In the genomic region with DNA sequence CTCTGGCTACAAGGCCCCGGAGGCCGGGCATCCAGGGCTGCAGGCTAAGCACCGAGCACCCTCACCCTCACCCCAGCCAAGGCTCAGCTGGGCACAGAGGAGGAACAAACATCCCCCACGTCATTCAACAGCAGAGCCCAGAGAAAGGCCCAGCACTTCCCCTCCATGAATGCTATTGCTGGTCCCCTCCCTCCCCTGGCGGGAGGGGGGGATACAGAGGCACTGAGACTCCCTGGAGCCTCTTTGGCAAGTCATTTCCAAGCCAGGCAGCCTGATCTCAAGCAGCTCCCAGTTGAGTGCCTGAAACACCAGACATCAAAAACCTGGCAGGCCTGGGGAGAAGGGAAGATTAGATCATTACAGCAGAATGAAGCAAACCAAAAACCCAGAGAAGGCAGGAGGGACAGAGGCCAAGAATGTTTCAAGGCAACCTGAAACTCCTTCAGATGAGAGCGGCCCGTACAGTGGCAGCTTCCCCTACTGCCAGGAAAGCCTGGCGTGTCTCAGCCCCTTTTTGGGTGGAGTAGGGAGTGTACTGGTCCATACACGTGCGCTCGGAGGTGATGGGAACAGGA, we compare ENCODE assay signal across 8 cellular contexts.
DNase-seq lines count a peak whose midpoint lies in the region; ATAC-seq and TF ChIP-seq lines count a peak whose summit lies in the region.

No MANE protein-coding gene starts in this region.

- H3K27ac ChIP-seq in HUES48 (ENCODE audit: low read depth, low read length) (peak overlapping the region; percentile 90), heart left ventricle (peak overlapping the region; percentile 88 to 99 (median 94)), rectal smooth muscle tissue (ENCODE audit: low read depth, low read length) (peak overlapping the region; percentile 98)

- ATAC-seq in WTC11, result no peak
- ATAC-seq in heart left ventricle, result peak; percentile 33 to 55 (median 42)

- H3K4me1 Mint-ChIP-seq in WTC11, result peaks cover 79% of the 10 kb centered on the region

- POLR2A ChIA-PET in WTC11 (lab: Charles Lee), result interaction anchor here (1.0 to 5.1 kb wide), 5 partner anchors 10 to 114 kb away, joined by 3 to 38 read pairs (median 3); no protein-coding TSS in a partner anchor

- H3K9me3 Mint-ChIP-seq in WTC11, result no peaks in the 10 kb centered on the region

- H3K4me3 Mint-ChIP-seq in WTC11, result no peak overlapping the region

- H3K9me3 ChIP-seq in HUES48 (ENCODE audit: control insufficient read depth, insufficient read depth, low read length) (no peaks in the 10 kb centered on the region), heart left ventricle (no peaks in the 10 kb centered on the region)

- in situ Hi-C loops in ACHN (cut with HindIII; ENCODE audit: low pct_ligation_motif_present, low pct_unique_long_range_greater_than_20kb, low sequenced_read_pairs), result loop anchor here (25.0 kb wide), 1 partner anchor 169 kb away; a partner anchor contains a TSS

- H3K4me3 ChIP-seq in HUES48 (ENCODE audit: low read depth, low read length) (no peak overlapping the region), heart left ventricle (peak overlapping the region in 1 of 12 donors; percentile 9), rectal smooth muscle tissue (ENCODE audit: low read length) (peak overlapping the region; percentile 54)

- CTCF ChIA-PET in WTC11 (lab: Charles Lee), result interaction anchor here (0.6 to 17.3 kb wide), 26 partner anchors 11 to 233 kb away, joined by 3 to 196 read pairs (median 8); no protein-coding TSS in a partner anchor

- no peaks in the 10 kb centered on the region for H3K36me3 Mint-ChIP-seq in WTC11

- WGBS in heart left ventricle, 4 donors, result 11 to 24% (median 19%) methylated on average over 11 of the region's 11 CpGs

- H3K27me3 Mint-ChIP-seq in WTC11 (ENCODE audit: low read depth), result no peaks in the 10 kb centered on the region

- H3K36me3 ChIP-seq in HUES48 (ENCODE audit: control insufficient read depth, insufficient read depth, low read length) (no peaks in the 10 kb centered on the region), heart left ventricle (no peaks in the 10 kb centered on the region), rectal smooth muscle tissue (ENCODE audit: control insufficient read depth, insufficient read depth, low read length) (no peaks in the 10 kb centered on the region)

- no peak for TF ChIP-seq POLR2A in heart left ventricle (IDR thresholded peaks at IDR 0.05)

- H3K9ac ChIP-seq in HUES48 (ENCODE audit: low read depth, low read length) (no peak overlapping the region), rectal smooth muscle tissue (ENCODE audit: low read length) (peak overlapping the region; percentile 13)

- intact Hi-C loops in heart left ventricle (cut with DNase I), result loop anchor here (2.0 to 10.0 kb wide), 9 partner anchors 29 to 115 kb away; a partner anchor contains a TSS

- H3K4me1 ChIP-seq in HUES48 (ENCODE audit: control insufficient read depth, insufficient read depth, low read length), result peaks cover 47% of the 10 kb centered on the region
- peaks cover 25 to 70% (median 54%) of the 10 kb centered on the region in 12 donors for H3K4me1 ChIP-seq in heart left ventricle
- peaks cover 40% of the 10 kb centered on the region for H3K4me1 ChIP-seq in rectal smooth muscle tissue (ENCODE audit: control insufficient read depth, insufficient read depth, low read length)

- H3K27ac Mint-ChIP-seq in WTC11, result peak overlapping the region; percentile 85

- H3K27me3 ChIP-seq in HUES48 (ENCODE audit: control insufficient read depth, insufficient read depth, low read length) (no peaks in the 10 kb centered on the region), heart left ventricle (no peaks in the 10 kb centered on the region), rectal smooth muscle tissue (ENCODE audit: control insufficient read depth, insufficient read depth, low read length) (no peaks in the 10 kb centered on the region)

- TF ChIP-seq CTCF in WTC11 (IDR thresholded peaks at IDR 0.05), result no peak
- no peak for TF ChIP-seq CTCF in heart left ventricle (IDR thresholded peaks at IDR 0.05)

- DNase-seq in ACHN, result peak; percentile 32
- DNase-seq in WTC11 (ENCODE audit: low spot score), result no peak
- DNase-seq in heart left ventricle, result peak; percentile 70 to 85 (median 80)
- no peak for DNase-seq in activated T-cell treated with anti-CD3 and anti-CD28 coated beads for 4 hours
- no peak for DNase-seq in epidermal melanocyte (ENCODE audit: insufficient read length, low spot score)
- DNase-seq in cortex of kidney (lab: John Stamatoyannopoulos, UW), result no peak

TF ChIP-seq in WTC11, 78 proteins besides CTCF, POLR2A, EP300 and RAD21 (continues in another document):
- TF ChIP-seq ZNF396 (CRISPR knock-in tag; IDR thresholded peaks at IDR 0.05; ENCODE audit: borderline replicate concordance) (no peak), MXD4 (CRISPR knock-in tag; IDR thresholded peaks at IDR 0.05; ENCODE audit: borderline replicate concordance) (no peak), FOXJ3 (CRISPR knock-in tag; IDR thresholded peaks at IDR 0.05; ENCODE audit: borderline replicate concordance) (no peak), RELA (CRISPR knock-in tag; IDR thresholded peaks at IDR 0.05; ENCODE audit: borderline replicate concordance) (no peak), ZNF219 (CRISPR knock-in tag; IDR thresholded peaks at IDR 0.05; ENCODE audit: borderline replicate concordance) (no peak), GRHL2 (CRISPR knock-in tag; IDR thresholded peaks at IDR 0.05; ENCODE audit: insufficient replicate concordance, severe bottlenecking) (no peak), NFATC4 (CRISPR knock-in tag; IDR thresholded peaks at IDR 0.05) (no peak), EMX1 (CRISPR knock-in tag; IDR thresholded peaks at IDR 0.05) (no peak)
- TF ChIP-seq, protein P1, sequence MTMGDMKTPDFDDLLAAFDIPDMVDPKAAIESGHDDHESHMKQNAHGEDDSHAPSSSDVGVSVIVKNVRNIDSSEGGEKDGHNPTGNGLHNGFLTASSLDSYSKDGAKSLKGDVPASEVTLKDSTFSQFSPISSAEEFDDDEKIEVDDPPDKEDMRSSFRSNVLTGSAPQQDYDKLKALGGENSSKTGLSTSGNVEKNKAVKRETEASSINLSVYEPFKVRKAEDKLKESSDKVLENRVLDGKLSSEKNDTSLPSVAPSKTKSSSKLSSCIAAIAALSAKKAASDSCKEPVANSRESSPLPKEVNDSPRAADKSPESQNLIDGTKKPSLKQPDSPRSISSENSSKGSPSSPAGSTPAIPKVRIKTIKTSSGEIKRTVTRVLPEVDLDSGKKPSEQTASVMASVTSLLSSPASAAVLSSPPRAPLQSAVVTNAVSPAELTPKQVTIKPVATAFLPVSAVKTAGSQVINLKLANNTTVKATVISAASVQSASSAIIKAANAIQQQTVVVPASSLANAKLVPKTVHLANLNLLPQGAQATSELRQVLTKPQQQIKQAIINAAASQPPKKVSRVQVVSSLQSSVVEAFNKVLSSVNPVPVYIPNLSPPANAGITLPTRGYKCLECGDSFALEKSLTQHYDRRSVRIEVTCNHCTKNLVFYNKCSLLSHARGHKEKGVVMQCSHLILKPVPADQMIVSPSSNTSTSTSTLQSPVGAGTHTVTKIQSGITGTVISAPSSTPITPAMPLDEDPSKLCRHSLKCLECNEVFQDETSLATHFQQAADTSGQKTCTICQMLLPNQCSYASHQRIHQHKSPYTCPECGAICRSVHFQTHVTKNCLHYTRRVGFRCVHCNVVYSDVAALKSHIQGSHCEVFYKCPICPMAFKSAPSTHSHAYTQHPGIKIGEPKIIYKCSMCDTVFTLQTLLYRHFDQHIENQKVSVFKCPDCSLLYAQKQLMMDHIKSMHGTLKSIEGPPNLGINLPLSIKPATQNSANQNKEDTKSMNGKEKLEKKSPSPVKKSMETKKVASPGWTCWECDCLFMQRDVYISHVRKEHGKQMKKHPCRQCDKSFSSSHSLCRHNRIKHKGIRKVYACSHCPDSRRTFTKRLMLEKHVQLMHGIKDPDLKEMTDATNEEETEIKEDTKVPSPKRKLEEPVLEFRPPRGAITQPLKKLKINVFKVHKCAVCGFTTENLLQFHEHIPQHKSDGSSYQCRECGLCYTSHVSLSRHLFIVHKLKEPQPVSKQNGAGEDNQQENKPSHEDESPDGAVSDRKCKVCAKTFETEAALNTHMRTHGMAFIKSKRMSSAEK (CRISPR knock-in tag; IDR thresholded peaks at IDR 0.05; ENCODE audit: borderline replicate concordance), result no peak
- TF ChIP-seq, protein P2, sequence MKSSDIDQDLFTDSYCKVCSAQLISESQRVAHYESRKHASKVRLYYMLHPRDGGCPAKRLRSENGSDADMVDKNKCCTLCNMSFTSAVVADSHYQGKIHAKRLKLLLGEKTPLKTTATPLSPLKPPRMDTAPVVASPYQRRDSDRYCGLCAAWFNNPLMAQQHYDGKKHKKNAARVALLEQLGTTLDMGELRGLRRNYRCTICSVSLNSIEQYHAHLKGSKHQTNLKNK (CRISPR knock-in tag; IDR thresholded peaks at IDR 0.05), result no peak
- TF ChIP-seq, protein P3, sequence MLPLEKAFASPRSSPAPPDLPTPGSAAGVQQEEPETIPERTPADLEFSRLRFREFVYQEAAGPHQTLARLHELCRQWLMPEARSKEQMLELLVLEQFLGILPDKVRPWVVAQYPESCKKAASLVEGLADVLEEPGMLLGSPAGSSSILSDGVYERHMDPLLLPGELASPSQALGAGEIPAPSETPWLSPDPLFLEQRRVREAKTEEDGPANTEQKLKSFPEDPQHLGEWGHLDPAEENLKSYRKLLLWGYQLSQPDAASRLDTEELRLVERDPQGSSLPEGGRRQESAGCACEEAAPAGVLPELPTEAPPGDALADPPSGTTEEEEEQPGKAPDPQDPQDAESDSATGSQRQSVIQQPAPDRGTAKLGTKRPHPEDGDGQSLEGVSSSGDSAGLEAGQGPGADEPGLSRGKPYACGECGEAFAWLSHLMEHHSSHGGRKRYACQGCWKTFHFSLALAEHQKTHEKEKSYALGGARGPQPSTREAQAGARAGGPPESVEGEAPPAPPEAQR (CRISPR knock-in tag; IDR thresholded peaks at IDR 0.05), result no peak
- TF ChIP-seq, protein P4, sequence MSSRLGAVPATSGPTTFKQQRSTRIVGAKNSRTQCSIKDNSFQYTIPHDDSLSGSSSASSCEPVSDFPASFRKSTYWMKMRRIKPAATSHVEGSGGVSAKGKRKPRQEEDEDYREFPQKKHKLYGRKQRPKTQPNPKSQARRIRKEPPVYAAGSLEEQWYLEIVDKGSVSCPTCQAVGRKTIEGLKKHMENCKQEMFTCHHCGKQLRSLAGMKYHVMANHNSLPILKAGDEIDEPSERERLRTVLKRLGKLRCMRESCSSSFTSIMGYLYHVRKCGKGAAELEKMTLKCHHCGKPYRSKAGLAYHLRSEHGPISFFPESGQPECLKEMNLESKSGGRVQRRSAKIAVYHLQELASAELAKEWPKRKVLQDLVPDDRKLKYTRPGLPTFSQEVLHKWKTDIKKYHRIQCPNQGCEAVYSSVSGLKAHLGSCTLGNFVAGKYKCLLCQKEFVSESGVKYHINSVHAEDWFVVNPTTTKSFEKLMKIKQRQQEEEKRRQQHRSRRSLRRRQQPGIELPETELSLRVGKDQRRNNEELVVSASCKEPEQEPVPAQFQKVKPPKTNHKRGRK (CRISPR knock-in tag; IDR thresholded peaks at IDR 0.05; ENCODE audit: borderline replicate concordance), result no peak

Comparison
In these comparisons a context has a peak if more than half of its experiments do, and no peak if none do; other contexts are left out.
1. DNase-seq: peak in ACHN (single experiment) and heart left ventricle (5 of 5); none in WTC11 (single experiment), activated T-cell treated with anti-CD3 and anti-CD28 coated beads for 4 hours (single experiment), epidermal melanocyte (single experiment) and cortex of kidney (single experiment).
2. Peak in every context shown above with its lines, with median percentiles within 50 percentile points of each other: H3K27ac ChIP-seq.